In genomic region chr5:73899055-73899454, GRCh38 we compare ENCODE assay signal across 10 cellular contexts.
DNase-seq lines count a peak whose midpoint lies in the region; ATAC-seq and TF ChIP-seq lines count a peak whose summit lies in the region.
"Had no signal": no experiment of that assay in that cellular context is flagged by ENCODE, and none has a peak within 500 bp of the region (broad histone marks: within the 10 kb centered on the region; RNA-seq: fewer than 3 reads in every experiment).

No MANE protein-coding gene starts in this region.

- peak overlapping the region; percentile 35 for H3K4me3 Mint-ChIP-seq in glutamatergic neuron (ENCODE audit: unreplicated experiment)
- H3K4me3 Mint-ChIP-seq: IgD-negative memory B cell had no signal

- H3K36me3 Mint-ChIP-seq in glutamatergic neuron (ENCODE audit: unreplicated experiment), result peaks cover 4% of the 10 kb centered on the region

- intact Hi-C loops in mucosa of descending colon (cut with DNase I, micrococcal nuclease), result no loop called here

- no peak overlapping the region for H3K27ac Mint-ChIP-seq in glutamatergic neuron (ENCODE audit: unreplicated experiment)

- DNase-seq in GM20000 (ENCODE audit: low spot score), result peak; percentile 62
- DNase-seq in glutamatergic neuron, result peak; percentile 43
- DNase-seq in mucosa of descending colon, result no peak
- DNase-seq in Kasumi-1 (lab: John Stamatoyannopoulos, UW), result no peak
- DNase-seq in GDM1 (lab: John Stamatoyannopoulos, UW), result no peak
- DNase-seq: activated naive CD4-positive, alpha-beta T cell treated with Interleukin-2 at 50 U/mL for 16 hours; erythroblast had no signal

- H3K4me3 ChIP-seq in mucosa of descending colon, result no peak overlapping the region

- peaks cover 2% of the 10 kb centered on the region for H3K9me3 Mint-ChIP-seq in glutamatergic neuron (ENCODE audit: unreplicated experiment)
- H3K9me3 Mint-ChIP-seq: IgD-negative memory B cell had no signal

- H3K4me1 Mint-ChIP-seq in glutamatergic neuron (ENCODE audit: low read depth, unreplicated experiment), result peaks cover 25% of the 10 kb centered on the region

- no peaks in the 10 kb centered on the region for H3K27me3 Mint-ChIP-seq in glutamatergic neuron (ENCODE audit: unreplicated experiment)

- H3K36me3 ChIP-seq in mucosa of descending colon (ENCODE audit: low read depth), result no peaks in the 10 kb centered on the region

- peak; percentile 87 for ATAC-seq in GM18511 (IDR thresholded peaks at IDR 0.05; ENCODE audit: unreplicated experiment)
- peak; percentile 85 for ATAC-seq in HG03175 (IDR thresholded peaks at IDR 0.05; ENCODE audit: unreplicated experiment)
- ATAC-seq in mucosa of descending colon, result no peak

- TF ChIP-seq CTCF in GM20000 (IDR thresholded peaks at IDR 0.05; ENCODE audit: extremely low read depth, missing control alignments), result no peak
- TF ChIP-seq CTCF in glutamatergic neuron (IDR thresholded peaks at IDR 0.05; ENCODE audit: partially characterized antibody, unreplicated experiment), result no peak
- no peak for TF ChIP-seq CTCF in mucosa of descending colon (IDR thresholded peaks at IDR 0.05)

- no peaks in the 10 kb centered on the region for H3K9me3 ChIP-seq in mucosa of descending colon

- no peaks in the 10 kb centered on the region for H3K4me1 ChIP-seq in mucosa of descending colon (ENCODE audit: low read depth)

Comparison
In these comparisons a context has a peak if more than half of its experiments do, and no peak if none do; other contexts are left out.
1. DNase-seq: peak in GM20000 (single experiment) and glutamatergic neuron (single experiment); none in mucosa of descending colon (0 of 3), Kasumi-1 (0 of 2) and GDM1 (single experiment).